ENCODE assay signal across 4 cellular contexts in the genomic region with DNA sequence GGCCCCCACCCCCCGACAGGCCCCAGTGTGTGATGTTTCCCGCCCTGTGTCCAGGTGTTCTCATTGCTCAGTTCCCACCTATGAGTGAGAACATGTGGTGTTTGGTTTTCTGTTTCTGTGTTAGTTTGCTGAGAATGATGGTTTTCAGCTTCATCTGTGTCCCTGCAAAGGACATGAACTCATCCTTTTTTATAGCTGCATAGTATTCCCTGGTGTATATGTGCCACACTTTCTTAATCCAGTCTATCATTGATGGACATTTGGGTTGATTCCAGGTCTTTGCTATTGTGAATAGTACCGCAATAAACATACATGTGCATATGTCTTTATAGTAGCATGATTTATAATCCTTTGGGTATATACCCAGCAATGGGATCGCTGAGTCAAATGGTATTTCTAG. TPM values are rescaled to one million over a fixed set of nuclear protein-coding genes. Genes with fewer than 3 reads are reported as not detected.
"Had no signal": no experiment of that assay in that cellular context is flagged by ENCODE, and none has a peak within 500 bp of the region (broad histone marks: within the 10 kb centered on the region; RNA-seq: fewer than 3 reads in every experiment).

No MANE protein-coding gene starts in this region.

RNA-seq across cellular contexts. Expression of gene ADGRE2, which starts 0.7 kb away (rescaled TPM):
- total RNA-seq: H7, HT-29, IMR-90 had no signal
- polyA plus RNA-seq: IMR-90 had no signal

RNA-seq across cellular contexts. Expression of gene OR7A5, which starts 57.3 kb away (rescaled TPM):
- total RNA-seq: H4, H7, HT-29, IMR-90 had no signal
- polyA plus RNA-seq: IMR-90 had no signal

RNA-seq across cellular contexts. Expression of gene OR7C1, which starts 57.3 kb away (rescaled TPM):
- total RNA-seq: H4, H7, HT-29, IMR-90 had no signal
- polyA plus RNA-seq: IMR-90 had no signal
